Comparison of ENCODE assay signal across 1 cellular context in the genomic region with DNA sequence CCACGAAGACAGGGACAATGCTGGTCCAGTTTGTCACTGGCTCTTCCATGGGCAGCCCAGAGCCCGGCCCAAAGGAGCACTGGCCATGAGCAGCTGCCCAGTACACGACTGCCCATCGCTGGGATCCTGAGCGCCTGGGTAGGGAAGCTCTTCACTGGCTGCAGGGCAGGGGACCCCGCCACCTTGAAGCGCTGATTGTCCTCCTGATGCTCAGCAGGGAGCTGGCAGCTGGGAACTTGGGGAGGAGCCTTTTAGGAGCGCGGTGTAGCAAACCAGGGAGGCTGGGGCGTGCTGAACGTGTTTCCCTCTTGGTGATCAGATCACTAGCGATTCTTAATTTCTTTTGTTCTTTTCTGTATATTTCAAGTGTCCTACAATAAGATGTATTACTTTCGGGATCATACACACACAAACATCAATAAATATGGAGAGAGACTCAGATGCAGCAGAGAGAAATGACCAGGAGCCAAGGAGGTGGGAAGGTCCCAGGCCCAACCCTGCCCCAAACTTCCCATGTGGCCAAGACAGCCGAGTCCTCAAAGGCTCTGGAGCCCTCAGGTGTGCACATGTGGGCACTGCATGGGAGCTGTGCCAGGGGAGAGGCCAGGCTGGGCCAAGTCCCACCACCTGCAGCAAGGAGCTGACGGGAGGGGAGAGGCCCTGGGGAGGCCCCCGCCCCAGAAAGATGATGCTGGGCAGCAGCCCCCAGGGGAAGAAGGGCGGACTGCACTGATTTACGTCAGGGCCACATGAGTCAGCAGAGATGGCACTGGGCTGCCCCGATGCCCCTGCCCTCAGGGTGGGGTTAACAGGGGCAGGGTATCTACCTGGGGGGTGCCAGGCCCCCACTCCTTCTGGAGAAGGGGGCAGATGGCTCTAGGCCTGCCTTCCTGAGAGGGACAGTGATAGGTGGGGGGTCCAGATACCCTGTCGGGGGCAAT.
TF ChIP-seq lines count a peak whose summit lies in the region.

No MANE protein-coding gene starts in this region.

TF ChIP-seq in A549, 52 proteins besides CTCF, POLR2A, EP300 and RAD21:
- TF ChIP-seq SMC3 (IDR thresholded peaks at IDR 0.05) (peak; percentile 33; the same call in 2 of the 3 replicates), FOSB (CRISPR knock-in tag; IDR thresholded peaks at IDR 0.05) (no peak), HOXB5 (CRISPR knock-in tag; IDR thresholded peaks at IDR 0.05) (no peak), ZSCAN20 (CRISPR knock-in tag; IDR thresholded peaks at IDR 0.05) (no peak)
